Comparison of ENCODE assay signal across 11 cellular contexts in the genomic region with DNA sequence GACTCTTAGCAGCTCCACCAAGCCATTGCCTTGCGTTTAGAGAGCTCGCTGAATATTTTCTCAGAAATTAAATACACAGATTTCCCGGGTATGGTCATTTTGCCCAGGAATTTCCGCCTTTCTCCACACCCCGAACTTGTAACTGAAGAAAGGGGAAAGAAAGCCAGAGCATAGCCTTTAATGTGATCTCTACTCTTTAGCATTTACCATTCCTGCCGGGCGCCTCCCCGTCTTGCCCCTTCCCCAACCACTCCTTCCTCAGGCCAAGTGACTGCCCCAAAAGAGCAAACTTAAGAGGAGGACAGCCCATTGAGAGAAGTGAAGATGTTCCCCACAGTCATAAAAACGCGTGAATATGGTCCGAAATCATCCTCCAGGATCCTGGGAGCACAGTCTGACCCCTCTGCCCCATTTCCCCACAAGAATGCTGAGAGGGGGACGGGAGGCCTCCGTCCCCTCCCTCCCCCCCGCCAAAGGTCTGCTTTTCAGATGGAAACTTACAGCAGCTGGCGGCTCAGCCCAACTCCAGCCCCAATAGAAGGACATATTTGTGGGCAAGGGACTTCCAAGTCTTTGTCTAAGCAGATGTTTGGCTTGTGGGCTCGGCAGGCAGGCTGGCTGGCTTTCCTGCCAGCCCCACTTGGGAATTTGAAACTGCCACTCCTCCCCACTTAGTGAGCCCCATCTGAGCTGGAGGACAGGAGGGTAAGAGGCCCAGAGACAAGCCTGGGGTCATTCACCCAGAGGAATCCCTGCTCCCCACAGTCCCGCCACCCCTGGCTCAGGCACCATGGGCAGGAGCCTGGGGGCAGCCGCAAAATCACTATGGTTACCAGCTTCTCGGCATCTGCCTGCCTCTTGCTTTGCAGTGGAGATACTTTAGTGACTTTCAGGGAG. TPM values are rescaled to one million over a fixed set of nuclear protein-coding genes. Genes with fewer than 3 reads are reported as not detected.
DNase-seq lines count a peak whose midpoint lies in the region; ATAC-seq and TF ChIP-seq lines count a peak whose summit lies in the region.
"Had no signal": no experiment of that assay in that cellular context is flagged by ENCODE, and none has a peak within 500 bp of the region (broad histone marks: within the 10 kb centered on the region; RNA-seq: fewer than 3 reads in every experiment).

No MANE protein-coding gene starts in this region.

- no TSS peak for BruUV-seq in MCF 10A (replicated peaks; lab: Mats Ljungman, UMichigan)
- no TSS peak for BruUV-seq in mammary epithelial cell (replicated peaks; lab: Mats Ljungman, UMichigan)

- H3K4me3 ChIP-seq in mammary epithelial cell (replicated peaks in 1 of 3; ENCODE audit: insufficient read depth in 1 of 3, low read depth in 2 of 3, low read length in 3 of 3) = no peak overlapping the region
- H3K4me3 ChIP-seq in mesendoderm (ENCODE audit: low read length) = no peak overlapping the region
- no peak overlapping the region for H3K4me3 ChIP-seq in vagina
- H3K4me3 ChIP-seq: PC-9 had no signal

- H3K4me2 ChIP-seq in mammary epithelial cell (ENCODE audit: insufficient read depth, low read depth, low read length) = no peak overlapping the region
- no peak overlapping the region for H3K4me2 ChIP-seq in mesendoderm (ENCODE audit: low read length)
- H3K4me2 ChIP-seq: PC-9 had no signal

- H3K9ac ChIP-seq in mammary epithelial cell (ENCODE audit: insufficient read depth, low read length) (no peak overlapping the region), mesendoderm (ENCODE audit: low read length) (no peak overlapping the region)

- no peaks in the 10 kb centered on the region for H3K79me2 ChIP-seq in mammary epithelial cell (ENCODE audit: insufficient read depth, low read length)
- no peaks in the 10 kb centered on the region for H3K79me2 ChIP-seq in mesendoderm (ENCODE audit: control insufficient read depth, insufficient read depth, low read length)

- no peak overlapping the region for H4K5ac ChIP-seq in mesendoderm (ENCODE audit: low read length)

- ATAC-seq in GM21526 (IDR thresholded peaks at IDR 0.05; ENCODE audit: low FRiP score, unreplicated experiment) = no peak
- ATAC-seq: esophagus mucosa had no signal

- dilution Hi-C loops in mammary epithelial cell (cut with HindIII; ENCODE audit: low sequenced_read_pairs) = no loop called here

- H3K9me3 ChIP-seq in mammary epithelial cell (replicated peaks; ENCODE audit: insufficient read depth, low read length) (no peaks in the 10 kb centered on the region), vagina (no peaks in the 10 kb centered on the region)

- H3K27ac Mint-ChIP-seq in MCF 10A (ENCODE audit: low read depth, unreplicated experiment) (peak overlapping the region; percentile 66), immature natural killer cell (no peak overlapping the region)

- H3K27me3 ChIP-seq in mammary epithelial cell (ENCODE audit: insufficient read depth, low read length) (no peaks in the 10 kb centered on the region), mesendoderm (ENCODE audit: insufficient read depth, low read length, poor library complexity) (no peaks in the 10 kb centered on the region), vagina (no peaks in the 10 kb centered on the region)

- no peak overlapping the region for H2AK5ac ChIP-seq in mesendoderm (ENCODE audit: low read length)

- H3K4me1 Mint-ChIP-seq in MCF 10A (ENCODE audit: insufficient read depth, unreplicated experiment) (peaks cover 4% of the 10 kb centered on the region), immature natural killer cell (no peaks in the 10 kb centered on the region)

- WGBS in mammary epithelial cell (ENCODE audit: low coverage, missing lambda C conversion rate) = 85% methylated on average over 14 of the region's 19 CpGs
- no CpG with 5 or more reads among the region's 19 CpGs for WGBS in mesendoderm (ENCODE audit: extremely low coverage, insufficient coverage, low lambda C conversion rate)

- no peaks in the 10 kb centered on the region for H3K79me1 ChIP-seq in mesendoderm (ENCODE audit: low read length)

- no peak overlapping the region for H2BK5ac ChIP-seq in mesendoderm (ENCODE audit: low read length)

- H3K4ac ChIP-seq in mesendoderm (ENCODE audit: low read depth, low read length) = peak overlapping the region; percentile 58

- peak overlapping the region; percentile 21 for H3K18ac ChIP-seq in mesendoderm (ENCODE audit: low read length)

- H3K4me1 ChIP-seq in mammary epithelial cell (ENCODE audit: insufficient read depth, low read length) (no peaks in the 10 kb centered on the region), mesendoderm (ENCODE audit: control insufficient read depth, low read depth, low read length) (no peaks in the 10 kb centered on the region), vagina (peaks cover 75% of the 10 kb centered on the region)

- no peak overlapping the region for H2BK120ac ChIP-seq in mesendoderm (ENCODE audit: low read depth, low read length)

- no peak for DNase-seq in MCF 10A (ENCODE audit: unreplicated experiment)
- no peak for DNase-seq in mammary epithelial cell
- DNase-seq in ecto neural progenitor cell (ENCODE audit: low spot score) = peak; percentile 70
- DNase-seq in mesendoderm = peak; percentile 26
- no peak for DNase-seq in vagina (ENCODE audit: extremely low spot score in 2 of 2)
- DNase-seq in HEK293T (ENCODE audit: extremely low spot score) = no peak
- DNase-seq in immature natural killer cell = no peak
- DNase-seq: PC-9 had no signal

- no peak for TF ChIP-seq POLR2A in vagina (IDR thresholded peaks at IDR 0.05)

- CTCF ChIA-PET in MCF 10A (lab: Yijun Ruan, JAX) (interaction anchor here (0.6 kb wide), 2 partner anchors 43 to 109 kb away, joined by 3 read pairs; no protein-coding TSS in a partner anchor), mammary epithelial cell (lab: Charles Lee; ENCODE audit: low non-redundant PET) (no interaction called here), HEK293T (lab: Yijun Ruan, JAX) (interaction anchor here (0.8 kb wide), 1 partner anchor 159 kb away, joined by 3 read pairs; no protein-coding TSS in a partner anchor)

- no peak overlapping the region for H3K23ac ChIP-seq in mesendoderm (ENCODE audit: low read length)

- no peak overlapping the region for H2BK15ac ChIP-seq in mesendoderm (replicated peaks; ENCODE audit: low read depth)

- no peaks in the 10 kb centered on the region for H4K20me1 ChIP-seq in mammary epithelial cell (ENCODE audit: insufficient read depth, low read length)

- no peak for TF ChIP-seq CTCF in MCF 10A (IDR thresholded peaks at IDR 0.05; ENCODE audit: unreplicated experiment)
- no peak for TF ChIP-seq CTCF in mammary epithelial cell (conservative IDR thresholded peaks at IDR 0.05 in 1 of 2, IDR thresholded peaks at IDR 0.05 in 1 of 2; ENCODE audit: extremely low read depth in 1 of 2, insufficient read depth in 1 of 2, low read depth in 1 of 2, low read length in 2 of 2)
- TF ChIP-seq CTCF in vagina (IDR thresholded peaks at IDR 0.05) = no peak

- H3K36me3 Mint-ChIP-seq in MCF 10A (ENCODE audit: insufficient read depth, unreplicated experiment) = no peaks in the 10 kb centered on the region
- H3K36me3 Mint-ChIP-seq in immature natural killer cell = no peaks in the 10 kb centered on the region

- no peaks in the 10 kb centered on the region for H3K9me3 Mint-ChIP-seq in MCF 10A (ENCODE audit: unreplicated experiment)
- H3K9me3 Mint-ChIP-seq in immature natural killer cell = no peaks in the 10 kb centered on the region

- H2AFZ ChIP-seq in mammary epithelial cell (ENCODE audit: low read depth, low read length) = no peak overlapping the region
- H2AFZ ChIP-seq: PC-9 had no signal

- intact Hi-C loops in MCF 10A (cut with micrococcal nuclease) = no loop called here
- intact Hi-C loops in mammary epithelial cell (cut with micrococcal nuclease) = no loop called here
- intact Hi-C loops in vagina (cut with DNase I) = loop anchor here (10.0 kb wide), 1 partner anchor 50 kb away; the partner anchor contains the start of gene LMCD1

- POLR2A ChIA-PET in MCF 10A (lab: Yijun Ruan, JAX) = no interaction called here
- POLR2A ChIA-PET in HEK293T (lab: Yijun Ruan, JAX) = no interaction called here

- H3K27me3 Mint-ChIP-seq in MCF 10A (ENCODE audit: insufficient read depth, unreplicated experiment) (no peaks in the 10 kb centered on the region), immature natural killer cell (ENCODE audit: low read depth in 3 of 3) (peaks cover 0 to 1% (median 0%) of the 10 kb centered on the region in 3 donors)

- H3K27ac ChIP-seq in mammary epithelial cell (ENCODE audit: insufficient read depth, low read depth, low read length) (no peak overlapping the region), mesendoderm (ENCODE audit: low read depth, low read length) (no peak overlapping the region), vagina (peak overlapping the region; percentile 72)
- H3K27ac ChIP-seq: C4-2B, PC-9 had no signal

- in situ Hi-C loops in mammary epithelial cell (cut with MboI; ENCODE audit: low sequenced_read_pairs in 2 of 2) = no loop called here

- H3K4me3 Mint-ChIP-seq in MCF 10A (ENCODE audit: unreplicated experiment) (no peak overlapping the region), immature natural killer cell (no peak overlapping the region)

- peak overlapping the region; percentile 47 for H3K56ac ChIP-seq in mesendoderm (ENCODE audit: low read length)

- no peak overlapping the region for H4K8ac ChIP-seq in mesendoderm (ENCODE audit: low read depth, low read length)

- H3K36me3 ChIP-seq in mammary epithelial cell (ENCODE audit: insufficient read depth, low read length) (no peaks in the 10 kb centered on the region), mesendoderm (ENCODE audit: control insufficient read depth, insufficient read depth, low read length) (no peaks in the 10 kb centered on the region), vagina (no peaks in the 10 kb centered on the region)

TF ChIP-seq in HEK293T, 16 proteins besides CTCF, POLR2A, EP300 and RAD21:
- TF ChIP-seq ARNT (IDR thresholded peaks at IDR 0.05) = no peak
- TF ChIP-seq FOXM1 (IDR thresholded peaks at IDR 0.05; ENCODE audit: borderline replicate concordance) = no peak
- TF ChIP-seq SP1 (IDR thresholded peaks at IDR 0.05) = no peak
- no peak for TF ChIP-seq BHLHE40 (IDR thresholded peaks at IDR 0.05; ENCODE audit: borderline replicate concordance)
- TF ChIP-seq CTBP1 (IDR thresholded peaks at IDR 0.05; ENCODE audit: borderline replicate concordance) = no peak
- TF ChIP-seq ELF4 (IDR thresholded peaks at IDR 0.05) = no peak
- no peak for TF ChIP-seq LEF1 (IDR thresholded peaks at IDR 0.05; ENCODE audit: borderline replicate concordance)
- no peak for TF ChIP-seq FOXA1 (IDR thresholded peaks at IDR 0.05)
- TF ChIP-seq ZNF384 (IDR thresholded peaks at IDR 0.05) = no peak
- TF ChIP-seq FOXK2 (IDR thresholded peaks at IDR 0.05) = no peak
- TF ChIP-seq TARDBP (IDR thresholded peaks at IDR 0.05) = no peak
- no peak for TF ChIP-seq NFRKB (IDR thresholded peaks at IDR 0.05)
- TF ChIP-seq HDGF (IDR thresholded peaks at IDR 0.05; ENCODE audit: borderline replicate concordance) = no peak

RNA-seq across cellular contexts. Expression of gene LMCD1, which starts 53.4 kb away (rescaled TPM):
- total RNA-seq in MCF 10A (2022) = 0.63 and 0.83 TPM in 2 replicates
- total RNA-seq in mammary epithelial cell = 1 to 10 TPM; 1.9 to 4.5 TPM
- polyA plus RNA-seq in mammary epithelial cell = 4.4 TPM
- 6.4 TPM for polyA minus RNA-seq in mammary epithelial cell
- 7.2 TPM for polyA plus RNA-seq in mesendoderm (2013, experiment 1 of 2)
- 7.6 TPM for polyA plus RNA-seq in mesendoderm (2013, experiment 2 of 2)
- total RNA-seq in vagina = 78.3 TPM
- polyA plus RNA-seq in immature natural killer cell = under 1 TPM in 1 of 3 donors, not detected in 2; 0.24 TPM

Comparison
In these comparisons a context has a peak if more than half of its experiments do, and no peak if none do; other contexts are left out.
1. DNase-seq: peak in ecto neural progenitor cell (single experiment) and mesendoderm (single experiment); none in MCF 10A (single experiment), mammary epithelial cell (single experiment), vagina (0 of 2), HEK293T (single experiment) and immature natural killer cell (0 of 3).
2. RNA of gene LMCD1, which starts 53.4 kb away (total RNA-seq): 78.3 TPM in vagina (single experiment); 1.9 to 4.5 TPM in mammary epithelial cell and 0.63 to 0.83 TPM in MCF 10A; every median in the first group is over 10 times any median in the second.